Comparison of ENCODE assay signal across 8 cellular contexts in the genomic region with DNA sequence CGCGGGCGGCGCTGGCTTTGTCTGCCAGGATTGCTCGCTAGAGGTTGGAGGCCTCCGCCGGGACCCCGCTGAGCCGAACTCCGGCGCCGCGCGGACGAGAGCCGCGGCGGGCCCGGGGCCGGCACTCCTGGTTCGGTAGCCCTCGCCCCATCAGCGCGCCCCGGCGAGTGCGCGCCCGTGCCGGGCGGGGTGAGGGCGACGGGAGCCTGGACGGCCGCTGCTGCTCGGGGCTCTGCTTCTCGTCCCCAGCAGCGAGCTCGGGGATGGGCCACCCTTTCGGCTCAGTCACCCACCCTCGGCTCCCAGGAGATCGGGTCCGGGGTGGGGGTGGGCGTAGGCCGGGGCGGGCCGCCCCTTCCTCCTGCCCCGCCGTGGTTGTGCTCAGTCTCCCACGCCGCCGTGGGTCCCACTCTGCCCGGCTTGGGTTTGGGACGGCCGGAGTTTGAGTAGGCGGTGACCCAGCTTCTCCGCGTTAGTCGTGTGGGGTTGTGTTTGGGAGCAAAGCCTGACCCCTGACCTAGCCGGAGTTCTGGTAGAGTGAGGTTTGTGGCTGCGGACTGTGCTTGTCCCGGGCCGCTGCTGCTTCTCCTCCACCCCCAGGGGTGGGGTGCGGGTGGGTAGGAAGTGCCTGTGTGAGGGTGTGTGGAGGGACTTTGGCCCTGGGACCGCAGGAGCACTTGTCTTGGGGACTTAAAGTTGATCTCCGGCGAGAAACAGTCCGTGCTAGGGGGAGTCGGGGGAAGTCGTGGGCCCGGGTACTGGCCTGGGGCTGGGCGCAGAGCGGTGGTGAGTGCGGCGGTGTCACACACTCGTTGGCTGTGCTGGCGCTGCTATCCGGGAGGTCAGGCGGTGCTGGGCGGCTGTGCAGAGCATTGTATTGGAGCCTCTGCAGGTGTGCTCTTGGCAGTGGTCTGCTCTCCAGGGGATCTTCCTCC. TPM values are rescaled to one million over a fixed set of nuclear protein-coding genes. Genes with fewer than 3 reads are reported as not detected.
DNase-seq lines count a peak whose midpoint lies in the region; ATAC-seq, FAIRE-seq and TF ChIP-seq lines count a peak whose summit lies in the region.

No MANE protein-coding gene starts in this region.

- peaks cover 42 to 60% of the 10 kb centered on the region in 2 experiments for H3K4me1 ChIP-seq in HCT116 (ENCODE audit: control insufficient read depth in 1 of 2, insufficient read depth in 2 of 2, low read length in 2 of 2)
- peaks cover 3 to 19% of the 10 kb centered on the region in 2 donors for H3K4me1 ChIP-seq in ascending aorta
- H3K4me1 ChIP-seq in small intestine (ENCODE audit: control insufficient read depth in 2 of 2, insufficient read depth in 1 of 2, low read depth in 1 of 2, low read length in 1 of 2): peaks cover 11 to 20% of the 10 kb centered on the region in 2 donors

- H3K4me2 ChIP-seq in HCT116 (ENCODE audit: low read length): peak overlapping the region; percentile 96

- H3K9ac ChIP-seq in HCT116 (ENCODE audit: low read length): peak overlapping the region; percentile 88

- no peak for TF ChIP-seq RAD21 in HCT116 (IDR thresholded peaks at IDR 0.05; ENCODE audit: low read depth)

- H3K9me2 ChIP-seq in HCT116 (ENCODE audit: insufficient read depth): no peaks in the 10 kb centered on the region

- H4K20me1 ChIP-seq in HCT116 (ENCODE audit: insufficient read depth): no peaks in the 10 kb centered on the region

- no peak for TF ChIP-seq CTCF in HCT116 (IDR thresholded peaks at IDR 0.05 in 2 of 3, conservative IDR thresholded peaks at IDR 0.05 in 1 of 3; ENCODE audit: borderline replicate concordance in 1 of 3, insufficient read depth in 1 of 3, low read depth in 2 of 3, low read length in 2 of 3)
- TF ChIP-seq CTCF in ascending aorta (IDR thresholded peaks at IDR 0.05): no peak

- intact Hi-C loops in HCT116 (cut with micrococcal nuclease) (no loop called here), ascending aorta (cut with DNase I) (loop anchor here (2.0 kb wide), 2 partner anchors 46 to 50 kb away; a partner anchor contains a TSS)

- H3K36me3 ChIP-seq in HCT116 (ENCODE audit: control insufficient read depth in 1 of 2, insufficient read depth in 2 of 2, low read length in 2 of 2) (no peaks in the 10 kb centered on the region), MG63 (no peaks in the 10 kb centered on the region), ascending aorta (no peaks in the 10 kb centered on the region), small intestine (ENCODE audit: control insufficient read depth in 2 of 2, insufficient read depth in 2 of 2, low read length in 2 of 2) (no peaks in the 10 kb centered on the region)

- no peak overlapping the region for H2AFZ ChIP-seq in HCT116 (ENCODE audit: low read depth, low read length, poor library complexity, severe bottlenecking)

- POLR2A ChIA-PET in HCT116 (lab: Charles Lee): no interaction called here

- FAIRE-seq in small intestine (lab: Jason Lieb, UNC): no peak

- TF ChIP-seq POLR2A in HCT116 (IDR thresholded peaks at IDR 0.05; ENCODE audit: borderline replicate concordance, extremely low read depth, insufficient read depth, insufficient read length): no peak

- H3K27me3 ChIP-seq in HCT116 (ENCODE audit: insufficient read depth, low read length): no peaks in the 10 kb centered on the region
- H3K27me3 ChIP-seq in MG63: no peaks in the 10 kb centered on the region
- H3K27me3 ChIP-seq in ascending aorta: no peaks in the 10 kb centered on the region
- no peaks in the 10 kb centered on the region for H3K27me3 ChIP-seq in small intestine (ENCODE audit: control insufficient read depth in 2 of 2, insufficient read depth in 2 of 2, low read length in 2 of 2)

- ATAC-seq in HCT116: peak; percentile 6

- RAD21 ChIA-PET in HCT116 (lab: Charles Lee; ENCODE audit: low non-redundant PET in 1 of 2, low total read pairs in 2 of 2, uncharacterized antibody in 2 of 2, unreplicated experiment in 2 of 2): no interaction called here

- DNase-seq in NCI-H82 (lab: John Stamatoyannopoulos, UW): peak; percentile 51
- no peak for DNase-seq in NCI-H82 treated with DMSO at 0.1 percent for 48 hours (lab: John Stamatoyannopoulos, UW; ENCODE audit: unreplicated experiment)
- no peak for DNase-seq in HCT116 (ENCODE audit: low read depth, low spot score)
- DNase-seq in MG63: peak; percentile 40
- no peak for DNase-seq in ascending aorta (ENCODE audit: low spot score in 2 of 2)
- DNase-seq in small intestine: peak; percentile 91
- no peak for DNase-seq in SKM-1 treated with dmso at 0.1 percent for 144 hours (lab: John Stamatoyannopoulos, UW; ENCODE audit: unreplicated experiment)

- H3K4me3 ChIP-seq in HCT116 (replicated peaks in 1 of 2; ENCODE audit: low read depth in 1 of 2, low read length in 2 of 2) (peak overlapping the region; percentile 83 to 92), MG63 (peak overlapping the region; percentile 78), ascending aorta (peak overlapping the region; percentile 80 to 93), iPS-18c (ENCODE audit: insufficient read depth, low read depth, low read length) (peak overlapping the region; percentile 87), small intestine (ENCODE audit: low read depth in 1 of 2, low read length in 2 of 2) (peak overlapping the region; percentile 82 to 85)

- no TSS peak for BruUV-seq in HCT116 (replicated peaks; lab: Mats Ljungman, UMichigan)

- 0 to 1% (median 1%) methylated on average over 62 to 80 of the region's 80 CpGs for WGBS in small intestine, 3 donors

- CTCF ChIA-PET in HCT116 (lab: Charles Lee): interaction anchor here (2.8 kb wide), 1 partner anchor 50 kb away, joined by 7 read pairs; no protein-coding TSS in a partner anchor

- peaks cover 56% of the 10 kb centered on the region for H3K79me2 ChIP-seq in HCT116 (ENCODE audit: insufficient read depth, low read length)

- H3K27ac ChIP-seq in HCT116 (ENCODE audit: low read depth, low read length) (peak overlapping the region; percentile 87), ascending aorta (peak overlapping the region; percentile 92 to 94), small intestine (ENCODE audit: low read depth in 1 of 2, low read length in 1 of 2) (peak overlapping the region; percentile 97 to 98)

- H3K9me3 ChIP-seq in HCT116 (ENCODE audit: control insufficient read depth in 1 of 2, insufficient read depth in 1 of 2, low read depth in 1 of 2, low read length in 2 of 2) (peaks cover 0 to 5% of the 10 kb centered on the region in 2 experiments; a peak in 1 of 4 replicates), MG63 (no peaks in the 10 kb centered on the region), ascending aorta (no peaks in the 10 kb centered on the region), iPS-18c (ENCODE audit: control insufficient read depth, insufficient read depth, low read length) (peaks cover 4% of the 10 kb centered on the region), small intestine (ENCODE audit: control insufficient read depth, low read depth) (no peaks in the 10 kb centered on the region)

TF ChIP-seq in HCT116, 20 proteins besides CTCF, POLR2A, EP300 and RAD21 (continues in another document):
- TF ChIP-seq, protein P1, sequence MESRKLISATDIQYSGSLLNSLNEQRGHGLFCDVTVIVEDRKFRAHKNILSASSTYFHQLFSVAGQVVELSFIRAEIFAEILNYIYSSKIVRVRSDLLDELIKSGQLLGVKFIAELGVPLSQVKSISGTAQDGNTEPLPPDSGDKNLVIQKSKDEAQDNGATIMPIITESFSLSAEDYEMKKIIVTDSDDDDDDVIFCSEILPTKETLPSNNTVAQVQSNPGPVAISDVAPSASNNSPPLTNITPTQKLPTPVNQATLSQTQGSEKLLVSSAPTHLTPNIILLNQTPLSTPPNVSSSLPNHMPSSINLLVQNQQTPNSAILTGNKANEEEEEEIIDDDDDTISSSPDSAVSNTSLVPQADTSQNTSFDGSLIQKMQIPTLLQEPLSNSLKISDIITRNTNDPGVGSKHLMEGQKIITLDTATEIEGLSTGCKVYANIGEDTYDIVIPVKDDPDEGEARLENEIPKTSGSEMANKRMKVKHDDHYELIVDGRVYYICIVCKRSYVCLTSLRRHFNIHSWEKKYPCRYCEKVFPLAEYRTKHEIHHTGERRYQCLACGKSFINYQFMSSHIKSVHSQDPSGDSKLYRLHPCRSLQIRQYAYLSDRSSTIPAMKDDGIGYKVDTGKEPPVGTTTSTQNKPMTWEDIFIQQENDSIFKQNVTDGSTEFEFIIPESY (IDR thresholded peaks at IDR 0.05; ENCODE audit: extremely low read depth, insufficient replicate concordance, low read length): no peak
- TF ChIP-seq, protein P2, sequence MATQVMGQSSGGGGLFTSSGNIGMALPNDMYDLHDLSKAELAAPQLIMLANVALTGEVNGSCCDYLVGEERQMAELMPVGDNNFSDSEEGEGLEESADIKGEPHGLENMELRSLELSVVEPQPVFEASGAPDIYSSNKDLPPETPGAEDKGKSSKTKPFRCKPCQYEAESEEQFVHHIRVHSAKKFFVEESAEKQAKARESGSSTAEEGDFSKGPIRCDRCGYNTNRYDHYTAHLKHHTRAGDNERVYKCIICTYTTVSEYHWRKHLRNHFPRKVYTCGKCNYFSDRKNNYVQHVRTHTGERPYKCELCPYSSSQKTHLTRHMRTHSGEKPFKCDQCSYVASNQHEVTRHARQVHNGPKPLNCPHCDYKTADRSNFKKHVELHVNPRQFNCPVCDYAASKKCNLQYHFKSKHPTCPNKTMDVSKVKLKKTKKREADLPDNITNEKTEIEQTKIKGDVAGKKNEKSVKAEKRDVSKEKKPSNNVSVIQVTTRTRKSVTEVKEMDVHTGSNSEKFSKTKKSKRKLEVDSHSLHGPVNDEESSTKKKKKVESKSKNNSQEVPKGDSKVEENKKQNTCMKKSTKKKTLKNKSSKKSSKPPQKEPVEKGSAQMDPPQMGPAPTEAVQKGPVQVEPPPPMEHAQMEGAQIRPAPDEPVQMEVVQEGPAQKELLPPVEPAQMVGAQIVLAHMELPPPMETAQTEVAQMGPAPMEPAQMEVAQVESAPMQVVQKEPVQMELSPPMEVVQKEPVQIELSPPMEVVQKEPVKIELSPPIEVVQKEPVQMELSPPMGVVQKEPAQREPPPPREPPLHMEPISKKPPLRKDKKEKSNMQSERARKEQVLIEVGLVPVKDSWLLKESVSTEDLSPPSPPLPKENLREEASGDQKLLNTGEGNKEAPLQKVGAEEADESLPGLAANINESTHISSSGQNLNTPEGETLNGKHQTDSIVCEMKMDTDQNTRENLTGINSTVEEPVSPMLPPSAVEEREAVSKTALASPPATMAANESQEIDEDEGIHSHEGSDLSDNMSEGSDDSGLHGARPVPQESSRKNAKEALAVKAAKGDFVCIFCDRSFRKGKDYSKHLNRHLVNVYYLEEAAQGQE (IDR thresholded peaks at IDR 0.05; ENCODE audit: low read depth): no peak
- TF ChIP-seq SP1 (IDR thresholded peaks at IDR 0.05; ENCODE audit: low read depth): no peak

RNA-seq across cellular contexts. Expression of a gene that starts 0.7 kb away (rescaled TPM):
- total RNA-seq in HCT116 (2021; ENCODE audit: unreplicated experiment) (86.8 TPM), ascending aorta (161 TPM)
- 61.9 and 66.2 TPM in 2 replicates for polyA plus RNA-seq in HCT116 (2012)
- total RNA-seq in MG63 (2014; rRNA removed; shearing (Covaris generic); ENCODE audit: low replicate concordance): 6.6 and 10.0 TPM in 2 replicates
- 10 to 100 TPM in 1 of 3 donors, 1 to 10 TPM in 2; 7.4 to 56.5 (median 8.4) TPM for polyA plus RNA-seq in small intestine

RNA-seq across cellular contexts. Expression of a gene that starts 46.4 kb away (rescaled TPM):
- 4.9 TPM for total RNA-seq in HCT116 (2021; ENCODE audit: unreplicated experiment)
- 1.1 and 1.4 TPM in 2 replicates for polyA plus RNA-seq in HCT116 (2012)
- 1.4 and 2.6 TPM in 2 replicates for total RNA-seq in MG63 (2014; rRNA removed; shearing (Covaris generic); ENCODE audit: low replicate concordance)
- total RNA-seq in ascending aorta: 22.7 TPM
- polyA plus RNA-seq in small intestine: 10 to 100 TPM; 40.9 to 58.6 (median 55.2) TPM

Comparison
In these comparisons a context has a peak if more than half of its experiments do, and no peak if none do; other contexts are left out.
1. DNase-seq: peak in NCI-H82 (single experiment), MG63 (single experiment) and small intestine (single experiment); none in NCI-H82 treated with DMSO at 0.1 percent for 48 hours (single experiment), HCT116 (single experiment), ascending aorta (0 of 2) and SKM-1 treated with dmso at 0.1 percent for 144 hours (single experiment).
2. Peak in every context shown above with its lines, with median percentiles within 50 percentile points of each other: H3K27ac ChIP-seq and H3K4me3 ChIP-seq.